Comparison of ENCODE assay signal across 25 cellular contexts in genomic region chr12:119715268-119715620, GRCh38. TPM values are rescaled to one million over a fixed set of nuclear protein-coding genes. Genes with fewer than 3 reads are reported as not detected.
DNase-seq lines count a peak whose midpoint lies in the region; ATAC-seq, FAIRE-seq and TF ChIP-seq lines count a peak whose summit lies in the region.
"Had no signal": no experiment of that assay in that cellular context is flagged by ENCODE, and none has a peak within 500 bp of the region (broad histone marks: within the 10 kb centered on the region; RNA-seq: fewer than 3 reads in every experiment).

No MANE protein-coding gene starts in this region.

- H3K36me3 ChIP-seq in astrocyte (ENCODE audit: insufficient read depth, low read length) (peaks cover 14% of the 10 kb centered on the region), skeletal muscle tissue (ENCODE audit: control insufficient read depth in 3 of 3, insufficient read depth in 3 of 3, low read length in 3 of 3) (peaks cover 0 to 1% (median 0%) of the 10 kb centered on the region in 3 donors)

- no peak overlapping the region for H3K4me3 Mint-ChIP-seq in astrocyte (ENCODE audit: unreplicated experiment)
- H3K4me3 Mint-ChIP-seq in activated T-cell treated with anti-CD3 and anti-CD28 coated beads, Interleukin-2, amount 50 U/mL, for 24 hours: no peak overlapping the region
- H3K4me3 Mint-ChIP-seq: activated naive CD8-positive, alpha-beta T cell treated with anti-CD3 and anti-CD28 coated beads, Interleukin-2, amount 10 ng/mL, durations not matched to agents 7 days and 5 days; activated T-helper 1 cell treated with anti-CD3 and anti-CD28 coated beads, Interleukin-12 subunit alpha, Interleukin-12 subunit beta, Interleukin-2, Interleukin-4 antibody, amounts not matched to agents 30 ng/mL and 10 ng/mL and 1 ng/mL, durations not matched to agents 14 hours and 24 hours and 36 hours; T-helper 2 cell treated with Interferon-gamma antibody and Interleukin-4, amounts not matched to agents 5 μg/mL and 100 μg/mL, for 36 hours had no signal

- no peak overlapping the region for H3K9ac ChIP-seq in astrocyte (ENCODE audit: low read length)
- H3K9ac ChIP-seq in skeletal muscle tissue (ENCODE audit: low read depth in 1 of 3, low read length in 3 of 3): no peak overlapping the region
- H3K9ac ChIP-seq: KMS-11 had no signal

- no peak for ATAC-seq in HG03354 (IDR thresholded peaks at IDR 0.05; ENCODE audit: poor library complexity, severe bottlenecking, unreplicated experiment)
- no peak for ATAC-seq in HG03439 (IDR thresholded peaks at IDR 0.05; ENCODE audit: unreplicated experiment)
- ATAC-seq: left lobe of liver had no signal

- no peaks in the 10 kb centered on the region for H3K27me3 ChIP-seq in astrocyte (ENCODE audit: insufficient read depth, low read length)
- no peaks in the 10 kb centered on the region for H3K27me3 ChIP-seq in skeletal muscle tissue (ENCODE audit: control insufficient read depth in 3 of 3, insufficient read depth in 3 of 3, low read length in 3 of 3)
- H3K27me3 ChIP-seq: BE2C, SJCRH30 had no signal

- H3K4me2 ChIP-seq in astrocyte (ENCODE audit: low read length): no peak overlapping the region
- H3K4me2 ChIP-seq: KMS-11 had no signal

- peaks cover 2% of the 10 kb centered on the region for H3K36me3 Mint-ChIP-seq in astrocyte (ENCODE audit: low read depth, unreplicated experiment)
- H3K36me3 Mint-ChIP-seq in activated T-cell treated with anti-CD3 and anti-CD28 coated beads, Interleukin-2, amount 50 U/mL, for 24 hours (ENCODE audit: low read depth): peaks cover 56% of the 10 kb centered on the region

- peaks cover 3% of the 10 kb centered on the region for H3K9me3 Mint-ChIP-seq in astrocyte (ENCODE audit: unreplicated experiment)
- peaks cover 3% of the 10 kb centered on the region for H3K9me3 Mint-ChIP-seq in activated T-cell treated with anti-CD3 and anti-CD28 coated beads, Interleukin-2, amount 50 U/mL, for 24 hours
- H3K9me3 Mint-ChIP-seq: activated naive CD8-positive, alpha-beta T cell treated with anti-CD3 and anti-CD28 coated beads, Interleukin-2, amount 10 ng/mL, durations not matched to agents 7 days and 5 days; activated T-helper 1 cell treated with anti-CD3 and anti-CD28 coated beads, Interleukin-12 subunit alpha, Interleukin-12 subunit beta, Interleukin-2, Interleukin-4 antibody, amounts not matched to agents 30 ng/mL and 10 ng/mL and 1 ng/mL, durations not matched to agents 14 hours and 24 hours and 36 hours; T-helper 2 cell treated with Interferon-gamma antibody and Interleukin-4, amounts not matched to agents 5 μg/mL and 100 μg/mL, for 36 hours had no signal

- H3K9me3 ChIP-seq in astrocyte (ENCODE audit: insufficient read depth, low read depth, low read length) (no peaks in the 10 kb centered on the region), skeletal muscle tissue (ENCODE audit: control insufficient read depth in 3 of 3, low read length in 3 of 3) (no peaks in the 10 kb centered on the region)
- H3K9me3 ChIP-seq: BE2C, SJCRH30 had no signal

- H4K20me1 ChIP-seq in astrocyte (ENCODE audit: insufficient read depth, low read length): no peaks in the 10 kb centered on the region

- H3K4me1 Mint-ChIP-seq in astrocyte (ENCODE audit: low read depth, unreplicated experiment): peaks cover 23% of the 10 kb centered on the region
- peaks cover 12% of the 10 kb centered on the region for H3K4me1 Mint-ChIP-seq in activated T-cell treated with anti-CD3 and anti-CD28 coated beads, Interleukin-2, amount 50 U/mL, for 24 hours (ENCODE audit: low read depth)
- H3K4me1 Mint-ChIP-seq: activated naive CD8-positive, alpha-beta T cell treated with anti-CD3 and anti-CD28 coated beads, Interleukin-2, amount 10 ng/mL, durations not matched to agents 7 days and 5 days had no signal

- H3K4me1 ChIP-seq in astrocyte (ENCODE audit: insufficient read depth, low read length): peaks cover 11% of the 10 kb centered on the region
- H3K4me1 ChIP-seq in skeletal muscle tissue (ENCODE audit: control insufficient read depth in 3 of 3, insufficient read depth in 3 of 3, low read length in 3 of 3): peaks cover 22 to 35% (median 23%) of the 10 kb centered on the region in 3 donors
- H3K4me1 ChIP-seq: BE2C had no signal

- DNase-seq in LHCN-M2 (ENCODE audit: low read depth) (peak; percentile 41), astrocyte (ENCODE audit: low read depth) (peak; percentile 47), foreskin melanocyte (peak; percentile 16)
- no peak for DNase-seq in central memory CD4-positive, alpha-beta T cell
- DNase-seq in activated T-cell treated with anti-CD3 and anti-CD28 coated beads, Interleukin-2, amount 50 U/mL, for 24 hours: no peak
- DNase-seq: activated CD4-positive, CD25-positive, alpha-beta regulatory T cell; activated CD8-positive, alpha-beta memory T cell treated with anti-CD3 and anti-CD28 coated beads for 24 hours; activated naive CD8-positive, alpha-beta T cell treated with anti-CD3 and anti-CD28 coated beads, Interleukin-2, amount 10 ng/mL, durations not matched to agents 7 days and 5 days; BE2C; cerebellar nuclear complex; foreskin fibroblast; NCI-H1092 treated with DMSO at 0.1 percent for 48 hours; NCI-H2081 treated with DMSO at 0.1 percent for 48 hours; NCI-H526; SJCRH30; stimulated activated CD8-positive, alpha-beta memory T cell treated with anti-CD3 and anti-CD28 coated beads, Interleukin-4, amount 100 ng/mL, for 48 hours; substantia nigra had no signal

- H3K27ac ChIP-seq in astrocyte (ENCODE audit: low read depth, low read length): no peak overlapping the region
- peak overlapping the region; percentile 85 for H3K27ac ChIP-seq in skeletal muscle tissue (ENCODE audit: low read depth, low read length)
- H3K27ac ChIP-seq: KMS-11, SJCRH30 had no signal

- H3K79me2 ChIP-seq in astrocyte (ENCODE audit: insufficient read depth, low read length): no peaks in the 10 kb centered on the region

- H3K27ac Mint-ChIP-seq in astrocyte (ENCODE audit: unreplicated experiment): peak overlapping the region; percentile 13
- no peak overlapping the region for H3K27ac Mint-ChIP-seq in activated T-cell treated with anti-CD3 and anti-CD28 coated beads, Interleukin-2, amount 50 U/mL, for 24 hours
- H3K27ac Mint-ChIP-seq: activated naive CD8-positive, alpha-beta T cell treated with anti-CD3 and anti-CD28 coated beads, Interleukin-2, amount 10 ng/mL, durations not matched to agents 7 days and 5 days; activated T-helper 1 cell treated with anti-CD3 and anti-CD28 coated beads, Interleukin-12 subunit alpha, Interleukin-12 subunit beta, Interleukin-2, Interleukin-4 antibody, amounts not matched to agents 30 ng/mL and 10 ng/mL and 1 ng/mL, durations not matched to agents 14 hours and 24 hours and 36 hours; T-helper 2 cell treated with Interferon-gamma antibody and Interleukin-4, amounts not matched to agents 5 μg/mL and 100 μg/mL, for 36 hours had no signal

- no peak for TF ChIP-seq CTCF in astrocyte (IDR thresholded peaks at IDR 0.05; ENCODE audit: insufficient read depth, low read depth, low read length)

- FAIRE-seq in astrocyte (lab: Jason Lieb, UNC): no peak

- H2AFZ ChIP-seq in astrocyte (ENCODE audit: low read depth, low read length): no peak overlapping the region

- H3K27me3 Mint-ChIP-seq in astrocyte (ENCODE audit: low read depth, unreplicated experiment): no peaks in the 10 kb centered on the region
- H3K27me3 Mint-ChIP-seq in activated T-cell treated with anti-CD3 and anti-CD28 coated beads, Interleukin-2, amount 50 U/mL, for 24 hours: no peaks in the 10 kb centered on the region
- H3K27me3 Mint-ChIP-seq: activated naive CD8-positive, alpha-beta T cell treated with anti-CD3 and anti-CD28 coated beads, Interleukin-2, amount 10 ng/mL, durations not matched to agents 7 days and 5 days had no signal

- H3K4me3 ChIP-seq in astrocyte (ENCODE audit: insufficient read depth, low read depth, low read length) (no peak overlapping the region), skeletal muscle tissue (ENCODE audit: low read length in 3 of 3) (no peak overlapping the region)
- H3K4me3 ChIP-seq: SJCRH30, skin epidermis had no signal

RNA-seq across cellular contexts. Expression of gene PRKAB1, which starts 47.3 kb away (rescaled TPM):
- total RNA-seq in LHCN-M2 (2014; rRNA removed) (15.6 and 19.1 TPM in 2 replicates), astrocyte (22.3 and 22.7 TPM in 2 replicates), skeletal muscle tissue (12.5 TPM)
- 13.2 TPM for polyA plus RNA-seq in LHCN-M2 (2012)

Comparison
In these comparisons a context has a peak if more than half of its experiments do, and no peak if none do; other contexts are left out.
1. DNase-seq: peak in LHCN-M2 (single experiment), astrocyte (single experiment) and foreskin melanocyte (single experiment); none in central memory CD4-positive, alpha-beta T cell (single experiment) and activated T-cell treated with anti-CD3 and anti-CD28 coated beads, Interleukin-2, amount 50 U/mL, for 24 hours (single experiment).